Comparison of ENCODE assay signal across 26 cellular contexts in the genomic region with DNA sequence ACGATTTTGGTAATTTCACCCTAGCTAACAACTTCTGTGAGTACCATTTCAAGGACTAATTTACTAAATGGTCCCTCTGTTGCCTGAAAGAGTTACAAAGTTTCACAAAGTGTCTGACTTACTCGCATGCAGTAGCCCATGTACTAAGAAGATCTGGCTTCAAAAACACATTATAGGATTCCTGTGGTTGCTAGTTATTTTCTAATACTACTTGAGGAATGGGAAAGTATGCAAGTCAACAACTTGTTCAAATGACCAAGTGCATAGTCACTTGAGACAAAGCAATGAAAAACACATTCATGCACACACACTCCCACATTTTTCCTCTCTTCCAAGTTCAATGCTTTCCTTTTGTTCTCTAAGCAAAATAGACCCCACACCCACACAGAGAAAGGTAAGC.
"Had no signal": no experiment of that assay in that cellular context is flagged by ENCODE, and none has a peak within 500 bp of the region (broad histone marks: within the 10 kb centered on the region; RNA-seq: fewer than 3 reads in every experiment).

No MANE protein-coding gene starts in this region.

- H3K9me3 Mint-ChIP-seq: activated naive CD4-positive, alpha-beta T cell treated with anti-CD3 and anti-CD28 coated beads, Interleukin-2, amount 10 ng/mL, durations not matched to agents 7 days and 5 days; activated naive CD8-positive, alpha-beta T cell treated with anti-CD3 and anti-CD28 coated beads, Interleukin-2, amount 10 ng/mL, durations not matched to agents 7 days and 5 days; activated T-helper 1 cell treated with anti-CD3 and anti-CD28 coated beads, Interleukin-12 subunit alpha, Interleukin-12 subunit beta, Interleukin-2, Interleukin-4 antibody, amounts not matched to agents 30 ng/mL and 10 ng/mL and 1 ng/mL, durations not matched to agents 14 hours and 24 hours and 36 hours; natural killer cell treated with Interleukin-12 subunit alpha and Interleukin-12 subunit beta and Interleukin-15 and Interleukin-18, amount 100 ng/mL, for 72 hours; stimulated activated naive CD8-positive, alpha-beta T cell treated with anti-CD3 and anti-CD28 coated beads, Interleukin-15, Interleukin-2, amounts not matched to agents 100 ng/mL and 50 ng/mL, for 24 hours had no signal

- H3K4me3 Mint-ChIP-seq: activated CD4-positive, alpha-beta T cell treated with anti-CD3 and anti-CD28 coated beads for 36 hours; activated naive CD4-positive, alpha-beta T cell treated with anti-CD3 and anti-CD28 coated beads, Interleukin-2, amount 10 ng/mL, durations not matched to agents 7 days and 5 days; activated naive CD8-positive, alpha-beta T cell treated with anti-CD3 and anti-CD28 coated beads, Interleukin-2, amount 10 ng/mL, durations not matched to agents 7 days and 5 days; activated T-helper 1 cell treated with anti-CD3 and anti-CD28 coated beads, Interleukin-12 subunit alpha, Interleukin-12 subunit beta, Interleukin-2, Interleukin-4 antibody, amounts not matched to agents 30 ng/mL and 10 ng/mL and 1 ng/mL, durations not matched to agents 14 hours and 24 hours and 36 hours; natural killer cell treated with Interleukin-12 subunit alpha and Interleukin-12 subunit beta and Interleukin-15 and Interleukin-18, amount 100 ng/mL, for 72 hours; stimulated activated naive CD8-positive, alpha-beta T cell treated with anti-CD3 and anti-CD28 coated beads, Interleukin-15, Interleukin-2, amounts not matched to agents 100 ng/mL and 50 ng/mL, for 24 hours had no signal

- H3K4me1 ChIP-seq: body of pancreas, colonic mucosa, gastrocnemius medialis, right lobe of liver, thyroid gland had no signal

- H3K27ac Mint-ChIP-seq: activated CD4-positive, alpha-beta T cell treated with anti-CD3 and anti-CD28 coated beads for 36 hours; activated naive CD4-positive, alpha-beta T cell treated with anti-CD3 and anti-CD28 coated beads, Interleukin-2, amount 10 ng/mL, durations not matched to agents 7 days and 5 days; activated naive CD8-positive, alpha-beta T cell treated with anti-CD3 and anti-CD28 coated beads, Interleukin-2, amount 10 ng/mL, durations not matched to agents 7 days and 5 days; activated T-helper 1 cell treated with anti-CD3 and anti-CD28 coated beads, Interleukin-12 subunit alpha, Interleukin-12 subunit beta, Interleukin-2, Interleukin-4 antibody, amounts not matched to agents 30 ng/mL and 10 ng/mL and 1 ng/mL, durations not matched to agents 14 hours and 24 hours and 36 hours; natural killer cell treated with Interleukin-12 subunit alpha and Interleukin-12 subunit beta and Interleukin-15 and Interleukin-18, amount 100 ng/mL, for 72 hours; stimulated activated naive CD8-positive, alpha-beta T cell treated with anti-CD3 and anti-CD28 coated beads, Interleukin-15, Interleukin-2, amounts not matched to agents 100 ng/mL and 50 ng/mL, for 24 hours had no signal

- H3K36me3 ChIP-seq: cardiac muscle cell, colonic mucosa, gastrocnemius medialis, right lobe of liver, thyroid gland had no signal

- H3K27me3 ChIP-seq: body of pancreas, cardiac muscle cell, colonic mucosa, gastrocnemius medialis, right lobe of liver, thyroid gland had no signal

- H3K9me3 ChIP-seq: body of pancreas, colonic mucosa, gastrocnemius medialis, right lobe of liver, thyroid gland had no signal

- H3K36me3 Mint-ChIP-seq: activated naive CD4-positive, alpha-beta T cell treated with anti-CD3 and anti-CD28 coated beads, Interleukin-2, amount 10 ng/mL, durations not matched to agents 7 days and 5 days; activated naive CD8-positive, alpha-beta T cell treated with anti-CD3 and anti-CD28 coated beads, Interleukin-2, amount 10 ng/mL, durations not matched to agents 7 days and 5 days; natural killer cell treated with Interleukin-12 subunit alpha and Interleukin-12 subunit beta and Interleukin-15 and Interleukin-18, amount 100 ng/mL, for 72 hours had no signal

- ATAC-seq: activated CD4-positive, alpha-beta T cell treated with anti-CD3 and anti-CD28 coated beads for 36 hours; body of pancreas; gastrocnemius medialis; left lobe of liver; natural killer cell treated with Interleukin-12 subunit alpha and Interleukin-12 subunit beta and Interleukin-15 and Interleukin-18, amount 100 ng/mL, for 72 hours; right lobe of liver had no signal

- H3K27ac ChIP-seq: body of pancreas, cardiac muscle cell, colonic mucosa, epithelial cell of prostate, gastrocnemius medialis, right lobe of liver, skin epidermis, thyroid gland had no signal

- DNase-seq: activated CD4-positive, alpha-beta T cell treated with anti-CD3 and anti-CD28 coated beads for 36 hours; activated CD4-positive, alpha-beta T cell treated with anti-CD3 and anti-CD28 coated beads, Interleukin-2, amount 50 U/mL, for 4 hours; activated CD4-positive, CD25-positive, alpha-beta regulatory T cell; activated gamma-delta T cell; activated naive CD4-positive, alpha-beta T cell treated with anti-CD3 and anti-CD28 coated beads, Interleukin-2, amount 10 ng/mL, durations not matched to agents 7 days and 5 days; activated naive CD8-positive, alpha-beta T cell treated with anti-CD3 and anti-CD28 coated beads, Interleukin-2, amount 10 ng/mL, durations not matched to agents 7 days and 5 days; amniotic stem cell; body of pancreas; cerebellar nuclear complex; colonic mucosa; effector CD8-positive, alpha-beta T cell; gastrocnemius medialis; kidney glomerular epithelial cell; right lobe of liver; stimulated activated CD4-positive, alpha-beta T cell treated with anti-CD3 and anti-CD28 coated beads, Interleukin-12 subunit alpha, Interleukin-12 subunit beta, amount 100 ng/mL, for 4 hours; stimulated activated CD4-positive, alpha-beta T cell treated with anti-CD3 and anti-CD28 coated beads, Interleukin-4, amount 100 ng/mL, for 1 hour; substantia nigra; thyroid gland had no signal

- H3K4me3 ChIP-seq: body of pancreas, cardiac muscle cell, colonic mucosa, gastrocnemius medialis, lung, right lobe of liver, skin epidermis, thyroid gland had no signal

- H3K4me1 Mint-ChIP-seq: activated CD4-positive, alpha-beta T cell treated with anti-CD3 and anti-CD28 coated beads for 36 hours; activated naive CD4-positive, alpha-beta T cell treated with anti-CD3 and anti-CD28 coated beads, Interleukin-2, amount 10 ng/mL, durations not matched to agents 7 days and 5 days; activated naive CD8-positive, alpha-beta T cell treated with anti-CD3 and anti-CD28 coated beads, Interleukin-2, amount 10 ng/mL, durations not matched to agents 7 days and 5 days had no signal
